25 cellular contexts compared by ENCODE assay signal in genomic region chr1:43818691-43819090, GRCh38.
"Had no signal": no experiment of that assay in that cellular context is flagged by ENCODE, and none has a peak within 500 bp of the region (broad histone marks: within the 10 kb centered on the region; RNA-seq: fewer than 3 reads in every experiment).

No MANE protein-coding gene starts in this region.

- FAIRE-seq: kidney had no signal

- DNase-seq: cortex of kidney; dorsolateral prefrontal cortex; effector CD8-positive, alpha-beta T cell; kidney; left cardiac atrium; left ventricle myocardium inferior; mesenchymal stem cell; midbrain; nucleus accumbens; psoas muscle; retina; right lobe of liver; stimulated activated CD4-positive, alpha-beta T cell treated with anti-CD3 and anti-CD28 coated beads, Interleukin-15, amount 100 ng/mL, for 24 hours; stimulated activated CD4-positive, alpha-beta T cell treated with anti-CD3 and anti-CD28 coated beads, Interleukin-1b, Interleukin-23, amount 100 ng/mL, for 48 hours; stimulated activated CD4-positive, alpha-beta T cell treated with anti-CD3 and anti-CD28 coated beads, Interleukin-4, amount 100 ng/mL, for 24 hours; stimulated activated naive B cell treated with anti-CD40 and anti-IgM and Interleukin-4, amounts not matched to agents 10 μg/mL and 1 μg/mL and 100 μg/mL, for 72 hours; stimulated activated naive CD8-positive, alpha-beta T cell treated with anti-CD3 and anti-CD28 coated beads, Interleukin-15, amount 100 ng/mL, for 72 hours; transverse colon had no signal

- ATAC-seq: foreskin keratinocyte; left cardiac atrium; natural killer cell treated with Interleukin-12 subunit alpha and Interleukin-12 subunit beta and Interleukin-15 and Interleukin-18, amount 100 ng/mL, for 72 hours; psoas muscle; right lobe of liver; stimulated activated naive B cell treated with anti-CD40 and anti-IgM and Interleukin-4, amounts not matched to agents 10 μg/mL and 1 μg/mL and 100 μg/mL, for 72 hours; stimulated activated naive CD8-positive, alpha-beta T cell treated with anti-CD3 and anti-CD28 coated beads, Interleukin-15, amount 100 ng/mL, for 72 hours had no signal

- H3K9me3 ChIP-seq: right lobe of liver had no signal

- H3K4me1 ChIP-seq: neural progenitor cell, parathyroid adenoma, right lobe of liver had no signal

- H3K4me3 ChIP-seq: dorsolateral prefrontal cortex, esophagus muscularis mucosa, left ventricle myocardium inferior, lung, neural progenitor cell, psoas muscle, right lobe of liver, thoracic aorta, transverse colon had no signal

- H3K36me3 ChIP-seq: neural progenitor cell had no signal

- H3K27ac ChIP-seq: dorsolateral prefrontal cortex, esophagus muscularis mucosa, foreskin keratinocyte, left ventricle myocardium inferior, neural progenitor cell, parathyroid adenoma, psoas muscle, right lobe of liver, thoracic aorta, transverse colon had no signal
